ENCODE assay signal across 9 cellular contexts in genomic region chr1:197619008-197619640, GRCh38.
DNase-seq lines count a peak whose midpoint lies in the region; ATAC-seq, FAIRE-seq and TF ChIP-seq lines count a peak whose summit lies in the region.
"Had no signal": no experiment of that assay in that cellular context is flagged by ENCODE, and none has a peak within 500 bp of the region (broad histone marks: within the 10 kb centered on the region; RNA-seq: fewer than 3 reads in every experiment).

No MANE protein-coding gene starts in this region.

- H3K36me3 ChIP-seq in upper lobe of right lung = peaks cover 8% of the 10 kb centered on the region
- no peaks in the 10 kb centered on the region for H3K36me3 ChIP-seq in mucosa of descending colon (ENCODE audit: low read depth)

- H3K4me3 ChIP-seq in upper lobe of right lung (no peak overlapping the region), mucosa of descending colon (no peak overlapping the region)
- H3K4me3 ChIP-seq: coronary artery had no signal

- FAIRE-seq in RCC 7860 (lab: Jason Lieb, UNC) = peak; percentile 44

- no peak overlapping the region for H3K27ac ChIP-seq in upper lobe of right lung
- H3K27ac ChIP-seq: coronary artery had no signal

- no peaks in the 10 kb centered on the region for H3K9me3 ChIP-seq in upper lobe of right lung
- H3K9me3 ChIP-seq in mucosa of descending colon = no peaks in the 10 kb centered on the region

- H3K4me1 ChIP-seq in upper lobe of right lung (no peaks in the 10 kb centered on the region), mucosa of descending colon (ENCODE audit: low read depth) (no peaks in the 10 kb centered on the region)

- TF ChIP-seq CTCF in upper lobe of right lung (IDR thresholded peaks at IDR 0.05) (peak; percentile 43), mucosa of descending colon (IDR thresholded peaks at IDR 0.05) (no peak)

- intact Hi-C loops in upper lobe of right lung (cut with DNase I) (no loop called here), mucosa of descending colon (cut with DNase I, micrococcal nuclease) (loop anchor here in 1 of 2 donors (10.0 kb wide), 1 partner anchor 246 kb away; no protein-coding TSS in a partner anchor)

- ATAC-seq in upper lobe of right lung (no peak), HG03565 (IDR thresholded peaks at IDR 0.05; ENCODE audit: unreplicated experiment) (no peak), mucosa of descending colon (no peak)

- no peaks in the 10 kb centered on the region for H3K27me3 ChIP-seq in upper lobe of right lung

- DNase-seq in NOMO-1 treated with DMSO at 0.1 percent for 48 hours (lab: John Stamatoyannopoulos, UW; ENCODE audit: unreplicated experiment) = peak; percentile 29
- no peak for DNase-seq in NOMO-1 treated with dmso at 0.1 percent for 144 hours (lab: John Stamatoyannopoulos, UW; ENCODE audit: unreplicated experiment)
- no peak for DNase-seq in RCC 7860 (ENCODE audit: low spot score)
- peak; percentile 14 for DNase-seq in foreskin melanocyte
- DNase-seq in upper lobe of right lung = no peak
- DNase-seq in SHP77 treated with DMSO at 0.1 percent for 48 hours (lab: John Stamatoyannopoulos, UW) = no peak
- no peak for DNase-seq in mucosa of descending colon

Comparison
In these comparisons a context has a peak if more than half of its experiments do, and no peak if none do; other contexts are left out.
1. DNase-seq: peak in NOMO-1 treated with DMSO at 0.1 percent for 48 hours (single experiment) and foreskin melanocyte (single experiment); none in NOMO-1 treated with dmso at 0.1 percent for 144 hours (single experiment), RCC 7860 (single experiment), upper lobe of right lung (single experiment), SHP77 treated with DMSO at 0.1 percent for 48 hours (single experiment) and mucosa of descending colon (0 of 3).